In the genomic region with DNA sequence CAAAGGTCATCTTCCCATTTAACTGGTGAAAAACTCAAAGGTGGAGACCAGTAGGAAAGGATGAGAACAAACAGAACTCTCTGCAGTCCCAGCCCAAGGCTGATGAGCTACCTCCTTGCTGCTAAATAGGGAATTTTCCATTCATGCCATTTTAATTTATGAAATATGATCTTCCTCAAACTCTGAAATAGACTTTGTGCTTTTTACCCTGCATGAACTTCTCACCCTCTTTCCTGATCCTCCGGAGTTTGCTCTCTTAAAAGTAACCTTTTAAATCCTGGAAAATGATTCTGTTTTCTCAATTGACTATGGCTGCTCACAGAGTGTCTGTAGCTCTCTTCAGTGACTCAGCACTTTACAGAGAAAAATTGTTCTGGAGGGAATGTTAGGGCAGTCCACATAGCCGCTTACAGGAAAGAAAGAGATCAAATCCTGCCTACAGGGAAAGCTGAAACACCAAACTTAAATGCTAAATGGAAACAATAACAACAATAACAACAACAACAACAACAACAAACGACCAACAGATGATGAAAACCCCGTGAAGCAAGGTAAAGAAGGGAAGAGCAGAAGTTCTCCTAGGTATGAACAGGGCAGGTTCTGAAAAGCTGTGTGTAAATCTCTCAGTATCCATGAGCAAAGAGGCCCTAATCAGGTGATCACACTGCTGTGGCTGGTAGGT, we compare ENCODE assay signal across 9 cellular contexts.
A peak's percentile ranks its signal among the peaks of the same experiment; 100 is the strongest.
DNase-seq lines count a peak whose midpoint lies in the region; ATAC-seq and TF ChIP-seq lines count a peak whose summit lies in the region.
"Had no signal": no experiment of that assay in that cellular context is flagged by ENCODE, and none has a peak within 500 bp of the region (broad histone marks: within the 10 kb centered on the region; RNA-seq: fewer than 3 reads in every experiment).

No MANE protein-coding gene starts in this region.

- no peaks in the 10 kb centered on the region; the same call in 1 of the 2 replicates for H3K27me3 Mint-ChIP-seq in H9 (ENCODE audit: low read depth)

- no peak overlapping the region for H3K4ac ChIP-seq in H9 (ENCODE audit: low read depth, low read length)

- no peak overlapping the region for H4K8ac ChIP-seq in H9 (replicated peaks; ENCODE audit: insufficient read length, low read depth, low read length)

- H3K4me1 Mint-ChIP-seq in H9: peaks cover 13 to 16% of the 10 kb centered on the region in 2 experiments

- ATAC-seq in GM18909 (IDR thresholded peaks at IDR 0.05; ENCODE audit: poor library complexity, unreplicated experiment): no peak

- H3K18ac ChIP-seq in H9 (ENCODE audit: insufficient read length, low read depth, low read length): no peak overlapping the region

- H3T11ph ChIP-seq in H9 (ENCODE audit: low read length): no peak overlapping the region

- H2BK5ac ChIP-seq in H9 (ENCODE audit: insufficient read length, low read length): no peak overlapping the region

- no peak overlapping the region for H3K56ac ChIP-seq in H9 (ENCODE audit: insufficient read length, low read depth, low read length)

- no peak overlapping the region for H2BK12ac ChIP-seq in H9 (ENCODE audit: insufficient read length, low read depth, low read length)

- H3K23me2 ChIP-seq in H9 (ENCODE audit: insufficient read length, low read depth, low read length, poor library complexity, severe bottlenecking): no peaks in the 10 kb centered on the region

- H3K9me3 ChIP-seq in H9 (ENCODE audit: control insufficient read depth, low read depth, low read length): no peaks in the 10 kb centered on the region
- no peaks in the 10 kb centered on the region for H3K9me3 ChIP-seq in adipocyte (ENCODE audit: control insufficient read depth, low read length)
- no peaks in the 10 kb centered on the region for H3K9me3 ChIP-seq in left ventricle myocardium inferior (replicated peaks)

- TF ChIP-seq CTCF in H9 (conservative IDR thresholded peaks at IDR 0.05) (no peak), left ventricle myocardium inferior (IDR thresholded peaks at IDR 0.05; ENCODE audit: borderline replicate concordance) (no peak)

- no peaks in the 10 kb centered on the region for H3K79me1 ChIP-seq in H9 (ENCODE audit: insufficient read depth, low read depth, low read length, poor library complexity, severe bottlenecking)

- H4K91ac ChIP-seq in H9 (ENCODE audit: insufficient read length, low read depth, low read length): no peak overlapping the region

- H3K27ac ChIP-seq in H9 (ENCODE audit: insufficient read length, low read depth, low read length) (no peak overlapping the region), left ventricle myocardium inferior (replicated peaks) (peak overlapping the region; percentile 31)

- peak overlapping the region; percentile 11 for H2AFZ ChIP-seq in H9 (ENCODE audit: low read length)

- no peaks in the 10 kb centered on the region for H3K27me3 ChIP-seq in H9 (ENCODE audit: insufficient read depth, low read length)
- no peaks in the 10 kb centered on the region for H3K27me3 ChIP-seq in adipocyte (replicated peaks; ENCODE audit: control insufficient read depth, insufficient read depth, low read length)
- H3K27me3 ChIP-seq in left ventricle myocardium inferior (ENCODE audit: low read depth): no peaks in the 10 kb centered on the region

- H3K36me3 Mint-ChIP-seq in H9 (ENCODE audit: insufficient read depth in 1 of 3, low read depth in 3 of 3): no peaks in the 10 kb centered on the region; a peak in 1 of 7 replicates

- no peak overlapping the region for H4K5ac ChIP-seq in H9 (ENCODE audit: insufficient read length, low read depth, low read length)

- H4K20me1 ChIP-seq in H9 (ENCODE audit: control insufficient read depth, insufficient read depth, insufficient read length): no peaks in the 10 kb centered on the region

- no peaks in the 10 kb centered on the region; a peak in 1 of 5 replicates for H3K9me3 Mint-ChIP-seq in H9

- H3K4me1 ChIP-seq in H9 (ENCODE audit: insufficient read depth, low read length) (no peaks in the 10 kb centered on the region), adipocyte (ENCODE audit: control insufficient read depth, insufficient read depth, low read length) (peaks cover 32% of the 10 kb centered on the region), left ventricle myocardium inferior (peaks cover 18% of the 10 kb centered on the region)

- H3K4me3 Mint-ChIP-seq in H9: no peak overlapping the region

- intact Hi-C loops in left ventricle myocardium inferior (cut with micrococcal nuclease): loop anchor here (10.0 kb wide), 1 partner anchor 120 kb away; no protein-coding TSS in a partner anchor

- H3K36me3 ChIP-seq in adipocyte (ENCODE audit: control insufficient read depth, insufficient read depth, low read length, severe bottlenecking) (no peaks in the 10 kb centered on the region), left ventricle myocardium inferior (no peaks in the 10 kb centered on the region)

- WGBS in H9 (ENCODE audit: extremely low coverage, insufficient read length, low lambda C conversion rate): no CpG with 5 or more reads among the region's 4 CpGs

- no peak overlapping the region for H2BK15ac ChIP-seq in H9 (ENCODE audit: low read depth, low read length)

- no peak overlapping the region for H3K14ac ChIP-seq in H9 (ENCODE audit: insufficient read depth, low read length)

- DNase-seq in H9: no peak
- DNase-seq in adipocyte (ENCODE audit: low read depth): peak; percentile 74
- DNase-seq in left ventricle myocardium inferior: no peak
- peak; percentile 21 for DNase-seq in smooth muscle cell of the brain vasculature (ENCODE audit: low read depth, low spot score)
- DNase-seq in NAMALWA (ENCODE audit: low spot score): no peak
- no peak for DNase-seq in activated effector memory CD4-positive, alpha-beta T cell treated with anti-CD3 and anti-CD28 coated beads, Interleukin-2, amount 50 U/mL, for 16 hours
- no peak for DNase-seq in NCI-H345 treated with DMSO at 0.1 percent for 48 hours (lab: John Stamatoyannopoulos, UW; ENCODE audit: unreplicated experiment)
- DNase-seq: occipital lobe had no signal

- H3K27ac Mint-ChIP-seq in H9: peak overlapping the region in 2 of 3 experiments; percentile 9 to 21; a peak in 2 of 7 replicates

- H2BK20ac ChIP-seq in H9 (ENCODE audit: low read depth, low read length, poor library complexity, severe bottlenecking): no peak overlapping the region

- H3K4me3 ChIP-seq in adipocyte (ENCODE audit: low read length) (peak overlapping the region; percentile 70), left ventricle myocardium inferior (no peak overlapping the region)

- H3K79me2 ChIP-seq in H9 (ENCODE audit: insufficient read depth, low read length): no peaks in the 10 kb centered on the region

- H3K9ac ChIP-seq in H9 (ENCODE audit: extremely low read depth, insufficient read length, low read length) (no peak overlapping the region), adipocyte (ENCODE audit: low read length) (peak overlapping the region; percentile 72)

- no peak overlapping the region for H2BK120ac ChIP-seq in H9 (ENCODE audit: low read depth, low read length, poor library complexity, severe bottlenecking)

- no peak overlapping the region for H3K23ac ChIP-seq in H9 (ENCODE audit: insufficient read length, low read depth, low read length)

- H3K4me2 ChIP-seq in H9 (ENCODE audit: insufficient read depth, insufficient read length, low read length): no peak overlapping the region

- H2AK5ac ChIP-seq in H9 (ENCODE audit: insufficient read length, low read length): no peak overlapping the region

Comparison
In these comparisons a context has a peak if more than half of its experiments do, and no peak if none do; other contexts are left out.
1. DNase-seq: peak in adipocyte (single experiment) and smooth muscle cell of the brain vasculature (single experiment); none in H9 (single experiment), left ventricle myocardium inferior (single experiment), NAMALWA (single experiment), activated effector memory CD4-positive, alpha-beta T cell treated with anti-CD3 and anti-CD28 coated beads, Interleukin-2, amount 50 U/mL, for 16 hours (single experiment) and NCI-H345 treated with DMSO at 0.1 percent for 48 hours (single experiment).